ENCODE assay signal across 2 cellular contexts in the genomic region with DNA sequence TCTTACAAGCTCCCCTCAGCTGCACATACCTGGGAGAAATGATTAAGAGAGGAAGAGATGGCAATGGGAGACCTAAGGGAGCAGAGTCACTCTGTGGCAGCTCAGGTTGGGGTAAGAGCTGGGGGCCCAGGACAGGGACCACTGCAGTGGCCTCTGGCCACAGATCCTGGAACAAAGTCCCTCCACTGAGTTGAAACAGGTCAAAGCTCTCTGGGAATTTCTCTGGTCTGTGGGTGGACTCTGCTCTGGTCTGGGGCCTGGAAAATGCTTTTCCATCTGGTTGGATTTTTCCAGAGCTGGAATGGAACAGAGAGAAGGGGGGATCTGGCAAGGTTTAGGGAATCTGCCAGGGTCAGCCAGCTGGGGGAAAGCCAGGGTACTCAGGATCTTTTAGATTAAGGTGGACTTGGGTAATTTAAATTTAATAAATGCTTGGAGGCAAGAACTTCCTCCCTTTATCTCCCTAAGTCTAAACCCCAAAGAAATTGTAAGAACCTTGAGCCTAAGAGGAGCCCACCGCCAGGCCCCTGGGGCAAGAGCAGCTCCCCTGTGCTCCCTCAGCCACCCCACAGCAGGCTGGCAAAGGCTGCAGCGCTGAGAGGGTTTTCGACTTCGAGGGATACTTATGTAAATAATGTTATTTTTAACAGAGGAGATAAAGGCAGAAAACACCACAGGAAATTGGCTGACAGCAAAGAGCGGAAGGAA.
TF ChIP-seq lines count a peak whose summit lies in the region.

No MANE protein-coding gene starts in this region.

TF ChIP-seq in A549, 52 proteins besides CTCF, POLR2A, EP300 and RAD21 (continued from another document):
- TF ChIP-seq, protein P1, sequence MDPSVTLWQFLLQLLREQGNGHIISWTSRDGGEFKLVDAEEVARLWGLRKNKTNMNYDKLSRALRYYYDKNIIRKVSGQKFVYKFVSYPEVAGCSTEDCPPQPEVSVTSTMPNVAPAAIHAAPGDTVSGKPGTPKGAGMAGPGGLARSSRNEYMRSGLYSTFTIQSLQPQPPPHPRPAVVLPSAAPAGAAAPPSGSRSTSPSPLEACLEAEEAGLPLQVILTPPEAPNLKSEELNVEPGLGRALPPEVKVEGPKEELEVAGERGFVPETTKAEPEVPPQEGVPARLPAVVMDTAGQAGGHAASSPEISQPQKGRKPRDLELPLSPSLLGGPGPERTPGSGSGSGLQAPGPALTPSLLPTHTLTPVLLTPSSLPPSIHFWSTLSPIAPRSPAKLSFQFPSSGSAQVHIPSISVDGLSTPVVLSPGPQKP (IDR thresholded peaks at IDR 0.05; ENCODE audit: low read depth, low read length): no peak
- TF ChIP-seq HDAC2 (IDR thresholded peaks at IDR 0.05): no peak
- TF ChIP-seq, protein P2, sequence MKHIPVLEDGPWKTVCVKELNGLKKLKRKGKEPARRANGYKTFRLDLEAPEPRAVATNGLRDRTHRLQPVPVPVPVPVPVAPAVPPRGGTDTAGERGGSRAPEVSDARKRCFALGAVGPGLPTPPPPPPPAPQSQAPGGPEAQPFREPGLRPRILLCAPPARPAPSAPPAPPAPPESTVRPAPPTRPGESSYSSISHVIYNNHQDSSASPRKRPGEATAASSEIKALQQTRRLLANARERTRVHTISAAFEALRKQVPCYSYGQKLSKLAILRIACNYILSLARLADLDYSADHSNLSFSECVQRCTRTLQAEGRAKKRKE (CRISPR knock-in tag; IDR thresholded peaks at IDR 0.05; ENCODE audit: low read depth): no peak
- no peak for TF ChIP-seq SMC3 (IDR thresholded peaks at IDR 0.05)
- no peak for TF ChIP-seq JUN (IDR thresholded peaks at IDR 0.05)
- TF ChIP-seq EHMT2 (IDR thresholded peaks at IDR 0.05; ENCODE audit: low read depth): no peak
- TF ChIP-seq ZNF302 (CRISPR knock-in tag; IDR thresholded peaks at IDR 0.05): no peak
- no peak for TF ChIP-seq CHD2 (IDR thresholded peaks at IDR 0.05; ENCODE audit: low read length, partially characterized antibody)
- no peak for TF ChIP-seq CBX2 (IDR thresholded peaks at IDR 0.05; ENCODE audit: borderline replicate concordance, low read depth)
- TF ChIP-seq, protein P3, sequence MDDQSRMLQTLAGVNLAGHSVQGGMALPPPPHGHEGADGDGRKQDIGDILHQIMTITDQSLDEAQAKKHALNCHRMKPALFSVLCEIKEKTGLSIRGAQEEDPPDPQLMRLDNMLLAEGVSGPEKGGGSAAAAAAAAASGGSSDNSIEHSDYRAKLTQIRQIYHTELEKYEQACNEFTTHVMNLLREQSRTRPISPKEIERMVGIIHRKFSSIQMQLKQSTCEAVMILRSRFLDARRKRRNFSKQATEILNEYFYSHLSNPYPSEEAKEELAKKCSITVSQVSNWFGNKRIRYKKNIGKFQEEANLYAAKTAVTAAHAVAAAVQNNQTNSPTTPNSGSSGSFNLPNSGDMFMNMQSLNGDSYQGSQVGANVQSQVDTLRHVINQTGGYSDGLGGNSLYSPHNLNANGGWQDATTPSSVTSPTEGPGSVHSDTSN (IDR thresholded peaks at IDR 0.05): no peak
TF ChIP-seq in A549: peak in this region for 0.

TF ChIP-seq in HEK293, 187 proteins besides CTCF, POLR2A, EP300 and RAD21 (continued from another document):
- TF ChIP-seq, protein P4, sequence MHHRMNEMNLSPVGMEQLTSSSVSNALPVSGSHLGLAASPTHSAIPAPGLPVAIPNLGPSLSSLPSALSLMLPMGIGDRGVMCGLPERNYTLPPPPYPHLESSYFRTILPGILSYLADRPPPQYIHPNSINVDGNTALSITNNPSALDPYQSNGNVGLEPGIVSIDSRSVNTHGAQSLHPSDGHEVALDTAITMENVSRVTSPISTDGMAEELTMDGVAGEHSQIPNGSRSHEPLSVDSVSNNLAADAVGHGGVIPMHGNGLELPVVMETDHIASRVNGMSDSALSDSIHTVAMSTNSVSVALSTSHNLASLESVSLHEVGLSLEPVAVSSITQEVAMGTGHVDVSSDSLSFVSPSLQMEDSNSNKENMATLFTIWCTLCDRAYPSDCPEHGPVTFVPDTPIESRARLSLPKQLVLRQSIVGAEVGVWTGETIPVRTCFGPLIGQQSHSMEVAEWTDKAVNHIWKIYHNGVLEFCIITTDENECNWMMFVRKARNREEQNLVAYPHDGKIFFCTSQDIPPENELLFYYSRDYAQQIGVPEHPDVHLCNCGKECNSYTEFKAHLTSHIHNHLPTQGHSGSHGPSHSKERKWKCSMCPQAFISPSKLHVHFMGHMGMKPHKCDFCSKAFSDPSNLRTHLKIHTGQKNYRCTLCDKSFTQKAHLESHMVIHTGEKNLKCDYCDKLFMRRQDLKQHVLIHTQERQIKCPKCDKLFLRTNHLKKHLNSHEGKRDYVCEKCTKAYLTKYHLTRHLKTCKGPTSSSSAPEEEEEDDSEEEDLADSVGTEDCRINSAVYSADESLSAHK (tag by site-specific recombination; IDR thresholded peaks at IDR 0.05): no peak
- TF ChIP-seq ZNF837 (tag by site-specific recombination; IDR thresholded peaks at IDR 0.05) (no peak), ZNF629 (tag by site-specific recombination; IDR thresholded peaks at IDR 0.05) (no peak), ZNF16 (tag by site-specific recombination; IDR thresholded peaks at IDR 0.05; ENCODE audit: low read depth) (no peak), ZNF394 (tag by site-specific recombination; IDR thresholded peaks at IDR 0.05; ENCODE audit: borderline replicate concordance) (no peak), ZNF112 (tag by site-specific recombination; IDR thresholded peaks at IDR 0.05) (no peak), GLIS1 (tag by site-specific recombination; IDR thresholded peaks at IDR 0.05) (peak; percentile 27; the same call in 1 of the 2 replicates), ZIC2 (tag by site-specific recombination; IDR thresholded peaks at IDR 0.05) (peak; percentile 42; the same call in 1 of the 2 replicates), ZFP3 (tag by site-specific recombination; IDR thresholded peaks at IDR 0.05; ENCODE audit: low read depth) (no peak), SCRT1 (tag by site-specific recombination; IDR thresholded peaks at IDR 0.05; ENCODE audit: borderline replicate concordance) (no peak), ZNF514 (tag by site-specific recombination; IDR thresholded peaks at IDR 0.05) (no peak), ZNF501 (tag by site-specific recombination; IDR thresholded peaks at IDR 0.05) (no peak), GFI1B (tag by site-specific recombination; IDR thresholded peaks at IDR 0.05) (no peak), ZNF785 (tag by site-specific recombination; IDR thresholded peaks at IDR 0.05) (no peak)
- TF ChIP-seq, protein P5, sequence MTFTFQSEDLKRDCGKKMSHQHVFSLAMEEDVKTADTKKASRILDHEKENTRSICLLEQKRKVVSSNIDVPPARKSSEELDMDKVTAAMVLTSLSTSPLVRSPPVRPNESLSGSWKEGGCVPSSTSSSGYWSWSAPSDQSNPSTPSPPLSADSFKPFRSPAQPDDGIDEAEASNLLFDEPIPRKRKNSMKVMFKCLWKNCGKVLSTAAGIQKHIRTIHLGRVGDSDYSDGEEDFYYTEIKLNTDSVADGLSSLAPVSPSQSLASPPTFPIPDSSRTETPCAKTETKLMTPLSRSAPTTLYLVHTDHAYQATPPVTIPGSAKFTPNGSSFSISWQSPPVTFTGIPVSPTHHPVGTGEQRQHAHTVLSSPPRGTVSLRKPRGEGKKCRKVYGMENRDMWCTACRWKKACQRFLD (tag by site-specific recombination; IDR thresholded peaks at IDR 0.05): no peak
- TF ChIP-seq, protein P6, sequence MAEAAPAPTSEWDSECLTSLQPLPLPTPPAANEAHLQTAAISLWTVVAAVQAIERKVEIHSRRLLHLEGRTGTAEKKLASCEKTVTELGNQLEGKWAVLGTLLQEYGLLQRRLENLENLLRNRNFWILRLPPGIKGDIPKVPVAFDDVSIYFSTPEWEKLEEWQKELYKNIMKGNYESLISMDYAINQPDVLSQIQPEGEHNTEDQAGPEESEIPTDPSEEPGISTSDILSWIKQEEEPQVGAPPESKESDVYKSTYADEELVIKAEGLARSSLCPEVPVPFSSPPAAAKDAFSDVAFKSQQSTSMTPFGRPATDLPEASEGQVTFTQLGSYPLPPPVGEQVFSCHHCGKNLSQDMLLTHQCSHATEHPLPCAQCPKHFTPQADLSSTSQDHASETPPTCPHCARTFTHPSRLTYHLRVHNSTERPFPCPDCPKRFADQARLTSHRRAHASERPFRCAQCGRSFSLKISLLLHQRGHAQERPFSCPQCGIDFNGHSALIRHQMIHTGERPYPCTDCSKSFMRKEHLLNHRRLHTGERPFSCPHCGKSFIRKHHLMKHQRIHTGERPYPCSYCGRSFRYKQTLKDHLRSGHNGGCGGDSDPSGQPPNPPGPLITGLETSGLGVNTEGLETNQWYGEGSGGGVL (tag by site-specific recombination; IDR thresholded peaks at IDR 0.05): no peak
